Comparison of ENCODE assay signal across 8 cellular contexts in the genomic region with DNA sequence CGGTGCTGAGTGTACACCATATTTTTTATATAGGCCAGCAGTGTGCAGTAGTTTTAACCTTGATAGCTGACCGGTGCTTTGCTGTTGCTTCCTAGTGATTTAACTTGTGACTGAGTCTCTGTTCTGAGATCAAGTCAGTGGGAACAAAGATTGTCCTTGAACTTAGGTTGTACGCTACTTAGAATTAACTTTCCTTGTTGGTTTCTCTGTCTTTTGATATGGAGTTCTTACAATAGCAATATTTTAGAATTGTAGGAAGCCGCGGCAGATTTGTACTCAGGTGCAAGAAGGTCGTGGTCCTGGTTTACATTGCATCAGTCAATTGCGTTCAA. TPM values are rescaled to one million over a fixed set of nuclear protein-coding genes. Genes with fewer than 3 reads are reported as not detected.
DNase-seq lines count a peak whose midpoint lies in the region; ATAC-seq and TF ChIP-seq lines count a peak whose summit lies in the region.

No MANE protein-coding gene starts in this region.

- H3K27me3 ChIP-seq in colonic mucosa = no peaks in the 10 kb centered on the region

- H3K9me3 Mint-ChIP-seq in IgD-negative memory B cell (no peaks in the 10 kb centered on the region), naive B cell (peaks cover 0 to 3% (median 0%) of the 10 kb centered on the region in 7 donors)

- H3K4me3 ChIP-seq in AG09309 (ENCODE audit: control insufficient read depth, low read depth, low read length) (peak overlapping the region; percentile 98), colonic mucosa (peak overlapping the region; percentile 100)

- H3K27ac ChIP-seq in colonic mucosa (peak overlapping the region; percentile 94), RWPE1 (no peak overlapping the region)

- TF ChIP-seq CTCF in AG09309 (IDR thresholded peaks at IDR 0.05; ENCODE audit: control insufficient read depth, insufficient read depth, low read depth, low read length, missing control alignments) (no peak), colonic mucosa (IDR thresholded peaks at IDR 0.05) (no peak), RWPE1 (conservative IDR thresholded peaks at IDR 0.05; ENCODE audit: low read depth) (no peak)

- peaks cover 3% of the 10 kb centered on the region for H3K4me1 ChIP-seq in colonic mucosa

- ATAC-seq in naive B cell (ENCODE audit: low read depth in 2 of 2) (no peak), GM18861 (IDR thresholded peaks at IDR 0.05; ENCODE audit: unreplicated experiment) (no peak)

- peak overlapping the region; percentile 99 to 100 (median 100) for H3K27ac Mint-ChIP-seq in IgD-negative memory B cell
- H3K27ac Mint-ChIP-seq in naive B cell = peak overlapping the region; percentile 99 to 100 (median 100)

- H3K9me3 ChIP-seq in colonic mucosa = no peaks in the 10 kb centered on the region

- H3K9ac ChIP-seq in colonic mucosa (ENCODE audit: low read depth in 2 of 2, low read length in 2 of 2) = peak overlapping the region; percentile 88 to 95

- H3K4me3 Mint-ChIP-seq in IgD-negative memory B cell = peak overlapping the region; percentile 96 to 100 (median 100)
- peak overlapping the region; percentile 94 to 100 (median 99) for H3K4me3 Mint-ChIP-seq in naive B cell

- no peaks in the 10 kb centered on the region for H3K36me3 ChIP-seq in colonic mucosa

- CTCF ChIA-PET in RWPE1 (lab: Yijun Ruan, JAX) = interaction anchor here (0.6 to 1.0 kb wide), 2 partner anchors 12 to 140 kb away, joined by 3 to 4 read pairs; no protein-coding TSS in a partner anchor

- H3K4me1 Mint-ChIP-seq in IgD-negative memory B cell (peaks cover 26 to 39% (median 28%) of the 10 kb centered on the region in 3 donors), naive B cell (peaks cover 18 to 53% (median 51%) of the 10 kb centered on the region in 3 donors)

- H3K36me3 Mint-ChIP-seq in IgD-negative memory B cell = peaks cover 5% of the 10 kb centered on the region
- H3K36me3 Mint-ChIP-seq in naive B cell = peaks cover 4 to 8% of the 10 kb centered on the region in 2 donors

- DNase-seq in AG09309 (ENCODE audit: low read depth) = no peak
- DNase-seq in colonic mucosa = no peak
- DNase-seq in naive B cell = no peak
- DNase-seq in NCI-H510A treated with DMSO at 0.1 percent for 48 hours (lab: John Stamatoyannopoulos, UW) = no peak
- no peak for DNase-seq in CD1c-positive myeloid dendritic cell (ENCODE audit: extremely low spot score)
- DNase-seq in RWPE1 (ENCODE audit: low spot score) = no peak

- intact Hi-C loops in colonic mucosa (cut with DNase I) = no loop called here

- POLR2A ChIA-PET in RWPE1 (lab: Yijun Ruan, JAX; ENCODE audit: low non-redundant PET) = no interaction called here

- H3K27me3 Mint-ChIP-seq in IgD-negative memory B cell = no peaks in the 10 kb centered on the region
- H3K27me3 Mint-ChIP-seq in naive B cell = no peaks in the 10 kb centered on the region

RNA-seq across cellular contexts. Expression of a gene that starts 1.3 kb away (rescaled TPM):
- polyA plus RNA-seq in IgD-negative memory B cell = 16.1 TPM
- 10 to 100 TPM; 42.8 to 47.5 TPM for total RNA-seq in colonic mucosa
- polyA plus RNA-seq in naive B cell (ENCODE audit: low read depth in 6 of 6) = 10 to 100 TPM; 10.8 to 18.3 (median 17.1) TPM

RNA-seq across cellular contexts. Expression of a gene that starts 31.4 kb away (rescaled TPM):
- 2.9 TPM for polyA plus RNA-seq in IgD-negative memory B cell
- 10 to 100 TPM; 22.1 to 28.6 TPM for total RNA-seq in colonic mucosa
- polyA plus RNA-seq in naive B cell (ENCODE audit: low read depth in 6 of 6) = 1 to 10 TPM in 5 of 6 donors, not detected in 1; 2.8 to 6.9 (median 4.4) TPM

RNA-seq across cellular contexts. Expression of a gene that starts 56.1 kb away (rescaled TPM):
- polyA plus RNA-seq in IgD-negative memory B cell (22.0 TPM), naive B cell (ENCODE audit: low read depth in 6 of 6) (10 to 100 TPM; 29.1 to 59.3 (median 32.6) TPM)
- total RNA-seq in colonic mucosa = 10 to 100 TPM; 22.6 to 24.1 TPM
